Comparison of ENCODE assay signal across 14 cellular contexts in genomic region chr3:184366619-184367321, GRCh38. TPM values are rescaled to one million over a fixed set of nuclear protein-coding genes. Genes with fewer than 3 reads are reported as not detected.
DNase-seq lines count a peak whose midpoint lies in the region; ATAC-seq and TF ChIP-seq lines count a peak whose summit lies in the region.
"Had no signal": no experiment of that assay in that cellular context is flagged by ENCODE, and none has a peak within 500 bp of the region (broad histone marks: within the 10 kb centered on the region; RNA-seq: fewer than 3 reads in every experiment).

No MANE protein-coding gene starts in this region.

- no peak overlapping the region for H3K27ac ChIP-seq in mesenchymal stem cell (ENCODE audit: low read length, poor library complexity, severe bottlenecking)
- no peak overlapping the region for H3K27ac ChIP-seq in WERI-Rb-1
- H3K27ac ChIP-seq: cardiac muscle cell, SJCRH30, tibial artery had no signal

- DNase-seq in AG10803 (ENCODE audit: low read depth) (peak; percentile 82), HFF-Myc (ENCODE audit: extremely low read depth, low read depth) (peak; percentile 73), astrocyte of the spinal cord (ENCODE audit: low read depth, low spot score) (peak; percentile 60), mesenchymal stem cell (peak; percentile 22), putamen (ENCODE audit: low spot score) (no peak), WERI-Rb-1 (no peak)
- DNase-seq: activated CD8-positive, alpha-beta memory T cell treated with anti-CD3 and anti-CD28 coated beads for 24 hours; activated gamma-delta T cell treated with Interleukin-2 at 50 U/mL for 16 hours; MG63; SJCRH30; tibial artery had no signal

- ATAC-seq in HG03571 (IDR thresholded peaks at IDR 0.05; ENCODE audit: unreplicated experiment), result no peak
- ATAC-seq in GM18867 (IDR thresholded peaks at IDR 0.05; ENCODE audit: unreplicated experiment), result no peak

- no peaks in the 10 kb centered on the region for H3K27me3 ChIP-seq in mesenchymal stem cell (ENCODE audit: control insufficient read depth in 1 of 2, insufficient read depth in 1 of 2, low read length in 2 of 2)
- H3K27me3 ChIP-seq in WERI-Rb-1 (ENCODE audit: insufficient read depth, low read depth, severe bottlenecking), result no peaks in the 10 kb centered on the region
- H3K27me3 ChIP-seq: cardiac muscle cell, MG63, SJCRH30, tibial artery had no signal

- H3K4me2 ChIP-seq in mesenchymal stem cell (ENCODE audit: low read length, poor library complexity, severe bottlenecking), result no peak overlapping the region

- H2BK15ac ChIP-seq in mesenchymal stem cell (ENCODE audit: low read depth, poor library complexity, severe bottlenecking), result no peak overlapping the region

- peak overlapping the region; percentile 31 for H3K9ac ChIP-seq in mesenchymal stem cell (ENCODE audit: low read length)

- H3K14ac ChIP-seq in mesenchymal stem cell (ENCODE audit: low read length in 2 of 2), result no peak overlapping the region

- H3K36me3 ChIP-seq in mesenchymal stem cell (ENCODE audit: control insufficient read depth in 1 of 2, insufficient read depth in 2 of 2, low read depth in 1 of 2, low read length in 2 of 2) (peaks cover 22 to 41% of the 10 kb centered on the region in 2 experiments), WERI-Rb-1 (peaks cover 49% of the 10 kb centered on the region)

- no peak overlapping the region for H4K91ac ChIP-seq in mesenchymal stem cell (ENCODE audit: low read length)

- H3K4me3 ChIP-seq in AG10803 (ENCODE audit: low read length) (no peak overlapping the region), HFF-Myc (replicated peaks; ENCODE audit: low read depth, low read length) (no peak overlapping the region), astrocyte of the spinal cord (ENCODE audit: low read depth, low read length) (no peak overlapping the region), mesenchymal stem cell (ENCODE audit: insufficient read depth in 1 of 2, low read depth in 1 of 2, low read length in 2 of 2) (no peak overlapping the region), WERI-Rb-1 (ENCODE audit: low read depth, low read length) (no peak overlapping the region)
- H3K4me3 ChIP-seq: cardiac muscle cell, MG63, SJCRH30, tibial artery had no signal

- H2BK12ac ChIP-seq in mesenchymal stem cell (ENCODE audit: low read length in 2 of 2), result no peak overlapping the region

- TF ChIP-seq CTCF in AG10803 (conservative IDR thresholded peaks at IDR 0.05; ENCODE audit: low read length), result no peak
- TF ChIP-seq CTCF in HFF-Myc (IDR thresholded peaks at IDR 0.05; ENCODE audit: low read depth, low read length, missing control alignments), result no peak
- no peak for TF ChIP-seq CTCF in astrocyte of the spinal cord (IDR thresholded peaks at IDR 0.05; ENCODE audit: low read depth, low read length)
- TF ChIP-seq CTCF in WERI-Rb-1 (IDR thresholded peaks at IDR 0.05; ENCODE audit: low read depth, low read length), result no peak

- no peak overlapping the region for H2BK5ac ChIP-seq in mesenchymal stem cell (ENCODE audit: low read depth, low read length, poor library complexity, severe bottlenecking)

- no peak overlapping the region for H3K4ac ChIP-seq in mesenchymal stem cell (ENCODE audit: low read depth in 1 of 2, low read length in 2 of 2)

- H3K4me1 ChIP-seq in mesenchymal stem cell (ENCODE audit: control insufficient read depth, insufficient read depth, low read depth, low read length), result peaks cover 13% of the 10 kb centered on the region

- H2AFZ ChIP-seq in mesenchymal stem cell (ENCODE audit: low read depth, low read length), result no peak overlapping the region

- no peak overlapping the region for H2BK120ac ChIP-seq in mesenchymal stem cell (ENCODE audit: low read depth, low read length)

- 94% methylated on average over 3 of the region's 5 CpGs for WGBS in mesenchymal stem cell

- H4K8ac ChIP-seq in mesenchymal stem cell (ENCODE audit: low read length), result no peak overlapping the region

- H3K18ac ChIP-seq in mesenchymal stem cell (ENCODE audit: low read depth in 1 of 2, low read length in 2 of 2), result no peak overlapping the region

- in situ Hi-C loops in astrocyte of the spinal cord (cut with HindIII; ENCODE audit: low sequenced_read_pairs), result no loop called here

- H3K23ac ChIP-seq in mesenchymal stem cell (ENCODE audit: low read length in 2 of 2), result no peak overlapping the region

- H3K9me3 ChIP-seq in mesenchymal stem cell (ENCODE audit: control insufficient read depth, low read length), result no peaks in the 10 kb centered on the region
- no peaks in the 10 kb centered on the region for H3K9me3 ChIP-seq in WERI-Rb-1 (ENCODE audit: severe bottlenecking)
- H3K9me3 ChIP-seq: MG63, SJCRH30, tibial artery had no signal

- H2AK5ac ChIP-seq in mesenchymal stem cell (ENCODE audit: low read length, severe bottlenecking), result no peak overlapping the region

- peaks cover 16% of the 10 kb centered on the region for H3K79me1 ChIP-seq in mesenchymal stem cell (replicated peaks; ENCODE audit: low read length, poor library complexity, severe bottlenecking)

RNA-seq across cellular contexts. Expression of gene POLR2H, which starts 5.3 kb away (rescaled TPM):
- polyA plus RNA-seq in mesenchymal stem cell (2013, experiment 1 of 2), result 46.3 TPM
- polyA plus RNA-seq in mesenchymal stem cell (2013, experiment 2 of 2), result 48.3 TPM

RNA-seq across cellular contexts. Expression of gene CLCN2, which starts 5.4 kb away (rescaled TPM):
- polyA plus RNA-seq in mesenchymal stem cell (2013, experiment 1 of 2), result 2.3 TPM
- 2.1 TPM for polyA plus RNA-seq in mesenchymal stem cell (2013, experiment 2 of 2)

RNA-seq across cellular contexts. Expression of gene THPO, which starts 11.2 kb away (rescaled TPM):
- polyA plus RNA-seq in mesenchymal stem cell (2013, experiment 1 of 2), result 0.26 TPM
- polyA plus RNA-seq in mesenchymal stem cell (2013, experiment 2 of 2), result 0.18 TPM

RNA-seq across cellular contexts. Expression of gene CHRD, which starts 13.1 kb away (rescaled TPM):
- polyA plus RNA-seq in mesenchymal stem cell (2013, experiment 1 of 2), result 0.73 TPM
- 0.63 TPM for polyA plus RNA-seq in mesenchymal stem cell (2013, experiment 2 of 2)

RNA-seq across cellular contexts. Expression of gene FAM131A, which starts 29.4 kb away (rescaled TPM):
- 6.7 TPM for polyA plus RNA-seq in mesenchymal stem cell (2013, experiment 1 of 2)
- polyA plus RNA-seq in mesenchymal stem cell (2013, experiment 2 of 2), result 6.8 TPM

Comparison
In these comparisons a context has a peak if more than half of its experiments do, and no peak if none do; other contexts are left out.
1. DNase-seq: peak in AG10803 (single experiment), HFF-Myc (single experiment), astrocyte of the spinal cord (single experiment) and mesenchymal stem cell (single experiment); none in putamen (single experiment) and WERI-Rb-1 (single experiment).